In genomic region chr2:210475726-210476125, GRCh38 we compare ENCODE assay signal across 8 cellular contexts. TPM values are rescaled to one million over a fixed set of nuclear protein-coding genes. Genes with fewer than 3 reads are reported as not detected.
DNase-seq lines count a peak whose midpoint lies in the region; ATAC-seq and TF ChIP-seq lines count a peak whose summit lies in the region.

No MANE protein-coding gene starts in this region.

- H3K4me3 ChIP-seq in GM23338 (peak overlapping the region; percentile 63), PC-9 (peak overlapping the region; percentile 54), epithelial cell of proximal tubule (ENCODE audit: low read depth, low read length) (peak overlapping the region; percentile 88)

- 0 out of 2 replicates have a peak overlapping the region, but pooled peaks have one; percentile 27 for H3K27ac Mint-ChIP-seq in GM23338

- H3F3A ChIP-seq in GM23338 (replicated peaks; ENCODE audit: low read depth) (no peaks in the 10 kb centered on the region), PC-9 (ENCODE audit: insufficient read depth, low read depth) (no peaks in the 10 kb centered on the region)

- H3K9me2 ChIP-seq in GM23338 (ENCODE audit: insufficient read depth): no peaks in the 10 kb centered on the region
- H3K9me2 ChIP-seq in PC-9 (ENCODE audit: insufficient read depth): no peaks in the 10 kb centered on the region

- H3K9me3 ChIP-seq in PC-9 (ENCODE audit: insufficient read depth, low read depth): no peaks in the 10 kb centered on the region

- H3K4me1 ChIP-seq in GM23338 (ENCODE audit: insufficient read depth) (peaks cover 16% of the 10 kb centered on the region), PC-9 (replicated peaks; ENCODE audit: insufficient read depth) (0 out of 2 replicates have a peak, but pooled peaks cover 9% of the 10 kb centered on the region)

- no TSS peak for BruUV-seq in PC-9 (replicated peaks; lab: Mats Ljungman, UMichigan)

- TF ChIP-seq CTCF in GM23338 (conservative IDR thresholded peaks at IDR 0.05; ENCODE audit: low read depth in 2 of 2) (no peak), PC-9 (conservative IDR thresholded peaks at IDR 0.05) (no peak), epithelial cell of proximal tubule (conservative IDR thresholded peaks at IDR 0.05; ENCODE audit: low read depth, low read length) (no peak)

- POLR2A ChIA-PET in PC-9 (lab: Charles Lee; ENCODE audit: unreplicated experiment): interaction anchor here (0.6 kb wide), 1 partner anchor 1148 kb away, joined by 10 read pairs; no protein-coding TSS in a partner anchor

- H3K9me3 Mint-ChIP-seq in GM23338: no peaks in the 10 kb centered on the region; the same call in 2 of the 3 replicates

- ATAC-seq in GM23338 (no peak), GM18502 (IDR thresholded peaks at IDR 0.05; ENCODE audit: poor library complexity, unreplicated experiment) (no peak)

- peaks cover 10% of the 10 kb centered on the region; the same call in 1 of the 2 replicates for H3K36me3 ChIP-seq in GM23338 (ENCODE audit: insufficient read depth)
- no peaks in the 10 kb centered on the region for H3K36me3 ChIP-seq in PC-9 (ENCODE audit: low read depth)

- peaks cover 15% of the 10 kb centered on the region for H3K4me1 Mint-ChIP-seq in GM23338

- H3K27ac ChIP-seq in GM23338 (ENCODE audit: low read depth): no peak overlapping the region
- H3K27ac ChIP-seq in PC-9: no peak overlapping the region

- peak overlapping the region; percentile 74 for H3K4me2 ChIP-seq in GM23338
- peak overlapping the region; percentile 91 for H3K4me2 ChIP-seq in PC-9

- DNase-seq in GM23338 (ENCODE audit: low spot score) (no peak), PC-9 (no peak), epithelial cell of proximal tubule (ENCODE audit: low read depth) (no peak), retina (peak; percentile 38), SHP77 treated with DMSO at 0.1 percent for 48 hours (lab: John Stamatoyannopoulos, UW) (no peak), pons (ENCODE audit: low spot score) (no peak), hepatic stellate cell (ENCODE audit: low spot score) (no peak)

- H2AFZ ChIP-seq in GM23338 (no peak overlapping the region; the same call in 1 of the 2 replicates), PC-9 (peak overlapping the region; percentile 95; the same call in 1 of the 2 replicates)

- H3K27me3 ChIP-seq in GM23338 (ENCODE audit: insufficient read depth): no peaks in the 10 kb centered on the region
- H3K27me3 ChIP-seq in PC-9 (ENCODE audit: insufficient read depth, low read depth): no peaks in the 10 kb centered on the region

- peak overlapping the region; percentile 97 for H3K4me3 Mint-ChIP-seq in GM23338

- H4K20me1 ChIP-seq in GM23338 (replicated peaks; ENCODE audit: insufficient read depth): no peaks in the 10 kb centered on the region
- no peaks in the 10 kb centered on the region for H4K20me1 ChIP-seq in PC-9 (ENCODE audit: insufficient read depth)

- peaks cover 14% of the 10 kb centered on the region; the same call in 2 of the 3 replicates for H3K36me3 Mint-ChIP-seq in GM23338 (ENCODE audit: low read depth)

- CTCF ChIA-PET in PC-9 (lab: Charles Lee): no interaction called here

- H3K79me2 ChIP-seq in GM23338 (replicated peaks; ENCODE audit: insufficient read depth) (peaks cover 3% of the 10 kb centered on the region; the same call in 1 of the 2 replicates), PC-9 (ENCODE audit: low read depth) (0 out of 2 replicates have a peak, but pooled peaks cover 11% of the 10 kb centered on the region)

- intact Hi-C loops in PC-9 (cut with micrococcal nuclease; ENCODE audit: unreplicated experiment): no loop called here

- peaks cover 3% of the 10 kb centered on the region for H3K27me3 Mint-ChIP-seq in GM23338 (ENCODE audit: insufficient read depth, low read depth, poor library complexity)

TF ChIP-seq in GM23338, 12 proteins besides CTCF, POLR2A, EP300 and RAD21:
- TF ChIP-seq EZH2phosphoT487 (IDR thresholded peaks at IDR 0.05; ENCODE audit: unreplicated experiment) (no peak), STAT1 (IDR thresholded peaks at IDR 0.05; ENCODE audit: unreplicated experiment) (no peak), POLR2AphosphoS5 (IDR thresholded peaks at IDR 0.05; ENCODE audit: low read depth) (no peak), JUNB (IDR thresholded peaks at IDR 0.05; ENCODE audit: unreplicated experiment) (no peak)
TF ChIP-seq in GM23338: peak in this region for 0.

RNA-seq across cellular contexts. Expression of gene LANCL1, which starts 0.8 kb away (rescaled TPM):
- 36.8 and 41.1 TPM in 2 replicates for total RNA-seq in GM23338 (2014; rRNA removed; shearing (Covaris generic))
- polyA plus RNA-seq in GM23338 (2016; fragmentation: Nextera tagmentation; extraction: Ambion mirVana): 10.8 and 13.4 TPM in 2 replicates
- total RNA-seq in PC-9 (2021): 33.4 and 33.7 TPM in 2 replicates
- total RNA-seq in epithelial cell of proximal tubule: 27.9 and 29.1 TPM in 2 replicates
